16 cellular contexts compared by ENCODE assay signal in the genomic region with DNA sequence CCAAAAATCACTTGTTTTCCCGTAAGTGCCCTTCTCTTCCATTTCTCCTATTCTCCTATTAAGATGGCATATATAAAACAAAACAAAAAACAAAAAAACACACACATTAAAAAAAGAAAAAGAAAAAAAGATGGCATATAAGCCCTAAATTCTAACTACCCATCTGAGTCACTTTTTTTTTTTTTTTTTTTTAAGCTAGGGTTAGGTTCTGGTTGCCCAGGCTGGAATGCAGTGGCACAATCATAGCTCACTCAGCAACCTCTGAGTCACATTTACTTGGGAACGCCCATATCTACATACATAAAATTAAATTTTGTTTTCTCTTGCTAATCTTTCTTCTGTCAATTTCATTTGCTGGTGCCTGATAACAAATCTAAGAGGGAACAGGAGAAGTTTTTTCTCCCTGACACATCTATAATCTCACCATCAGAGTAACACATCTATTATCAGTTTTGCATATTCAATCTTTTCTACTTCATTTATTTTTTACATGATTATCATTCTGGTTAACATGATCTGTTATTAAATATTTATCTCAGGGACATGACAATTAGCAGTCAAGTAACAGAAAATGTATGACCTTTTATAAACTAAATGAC. TPM values are rescaled to one million over a fixed set of nuclear protein-coding genes. Genes with fewer than 3 reads are reported as not detected.
DNase-seq lines count a peak whose midpoint lies in the region; ATAC-seq, FAIRE-seq and TF ChIP-seq lines count a peak whose summit lies in the region.
"Had no signal": no experiment of that assay in that cellular context is flagged by ENCODE, and none has a peak within 500 bp of the region (broad histone marks: within the 10 kb centered on the region; RNA-seq: fewer than 3 reads in every experiment).

No MANE protein-coding gene starts in this region.

- no peaks in the 10 kb centered on the region for H3K36me3 Mint-ChIP-seq in activated CD4-positive, alpha-beta memory T cell treated with anti-CD3 and anti-CD28 coated beads for 36 hours

- POLR2A ChIA-PET in A549 (lab: Yijun Ruan, JAX), result no interaction called here
- POLR2A ChIA-PET in activated CD4-positive, alpha-beta memory T cell treated with anti-CD3 and anti-CD28 coated beads for 36 hours (lab: Charles Lee), result no interaction called here

- H3K4me3 Mint-ChIP-seq in activated CD4-positive, alpha-beta memory T cell treated with anti-CD3 and anti-CD28 coated beads for 36 hours, result no peak overlapping the region

- CTCF ChIA-PET in A549 (lab: Yijun Ruan, JAX), result no interaction called here
- CTCF ChIA-PET in activated CD4-positive, alpha-beta memory T cell treated with anti-CD3 and anti-CD28 coated beads for 36 hours (lab: Charles Lee), result no interaction called here

- FAIRE-seq in A549 (lab: Jason Lieb, UNC) (no peak), pancreas (lab: Jason Lieb, UNC) (no peak)

- H3K36me3 ChIP-seq in pancreas, result no peaks in the 10 kb centered on the region
- H3K36me3 ChIP-seq: left ventricle myocardium inferior, ovary had no signal

- H3K9me3 ChIP-seq in A549 (no peaks in the 10 kb centered on the region), pancreas (no peaks in the 10 kb centered on the region)
- H3K9me3 ChIP-seq: left ventricle myocardium inferior, ovary had no signal

- H3K4me1 ChIP-seq in A549 (peaks cover 15% of the 10 kb centered on the region; the same call in 2 of the 3 replicates), pancreas (no peaks in the 10 kb centered on the region)

- H3K27ac Mint-ChIP-seq in activated CD4-positive, alpha-beta memory T cell treated with anti-CD3 and anti-CD28 coated beads for 36 hours, result no peak overlapping the region

- H3K27me3 Mint-ChIP-seq in activated CD4-positive, alpha-beta memory T cell treated with anti-CD3 and anti-CD28 coated beads for 36 hours, result peaks cover 7% of the 10 kb centered on the region

- TF ChIP-seq POLR2A in A549 (IDR thresholded peaks at IDR 0.05; ENCODE audit: low read length), result no peak

- no peak for TF ChIP-seq EP300 in A549 (IDR thresholded peaks at IDR 0.05)

- H3K4me2 ChIP-seq in A549, result peak overlapping the region; percentile 46; the same call in 2 of the 3 replicates

- WGBS in A549 (ENCODE audit: missing lambda C conversion rate), result 47% methylated on average over 2 of the region's 2 CpGs
- WGBS in pancreas, 2 donors, result 76 to 83% methylated on average over 2 of the region's 2 CpGs

- TF ChIP-seq CTCF in A549 (IDR thresholded peaks at IDR 0.05) (no peak), pancreas (IDR thresholded peaks at IDR 0.05) (no peak)

- DNase-seq in A549 (ENCODE audit: low read depth in 1 of 2, low spot score in 1 of 2) (peak in 1 of 2 experiments; percentile 30), HS-27A (ENCODE audit: low read depth) (peak; percentile 42), amniotic stem cell (lab: John Stamatoyannopoulos, UW) (peak; percentile 35), glomerular visceral epithelial cell (ENCODE audit: extremely low spot score) (peak; percentile 29), pancreas (no peak), superior temporal gyrus (ENCODE audit: extremely low spot score) (no peak)
- no peak for DNase-seq in activated CD4-positive, alpha-beta memory T cell treated with anti-CD3 and anti-CD28 coated beads for 36 hours
- DNase-seq: amygdala; foreskin melanocyte; left ventricle myocardium inferior; NCI-H1694 treated with DMSO at 0.1 percent for 48 hours; ovary; stimulated activated CD4-positive, alpha-beta T cell treated with anti-CD3 and anti-CD28 coated beads, Interleukin-2, amount 100 ng/mL, for 48 hours; stimulated activated naive CD4-positive, alpha-beta T cell treated with Interleukin-2 at 50 U/mL for 16 hours; T-helper 9 cell had no signal

- H3K27ac ChIP-seq in A549 (peak overlapping the region in 1 of 2 experiments; percentile 9; a peak in 1 of 6 replicates), pancreas (no peak overlapping the region)
- H3K27ac ChIP-seq: left ventricle myocardium inferior, ovary had no signal

- H3K4me3 ChIP-seq in A549 (no peak overlapping the region), pancreas (no peak overlapping the region)
- H3K4me3 ChIP-seq: ovary had no signal

- no peaks in the 10 kb centered on the region for H3K27me3 ChIP-seq in pancreas
- H3K27me3 ChIP-seq: ovary had no signal

- H3K9me3 Mint-ChIP-seq in activated CD4-positive, alpha-beta memory T cell treated with anti-CD3 and anti-CD28 coated beads for 36 hours, result no peaks in the 10 kb centered on the region

- peak; percentile 68 to 72; a peak in 5 of 6 replicates for ATAC-seq in A549
- no peak for ATAC-seq in pancreas
- ATAC-seq in HG03432 (IDR thresholded peaks at IDR 0.05; ENCODE audit: unreplicated experiment), result no peak

- intact Hi-C loops in pancreas (cut with DNase I), result no loop called here
- intact Hi-C loops in activated CD4-positive, alpha-beta memory T cell treated with anti-CD3 and anti-CD28 coated beads for 36 hours (cut with micrococcal nuclease), result no loop called here

- peaks cover 2% of the 10 kb centered on the region for H3K4me1 Mint-ChIP-seq in activated CD4-positive, alpha-beta memory T cell treated with anti-CD3 and anti-CD28 coated beads for 36 hours (ENCODE audit: low read depth)

- no peak for TF ChIP-seq RAD21 in A549 (conservative IDR thresholded peaks at IDR 0.05 in 1 of 2, IDR thresholded peaks at IDR 0.05 in 1 of 2)

TF ChIP-seq in A549, 52 proteins besides CTCF, POLR2A, EP300 and RAD21:
- TF ChIP-seq ZC3H11A (IDR thresholded peaks at IDR 0.05) (no peak), PHF8 (IDR thresholded peaks at IDR 0.05; ENCODE audit: borderline replicate concordance, low read depth) (no peak), NR3C1 (IDR thresholded peaks at IDR 0.05) (no peak), CHD4 (IDR thresholded peaks at IDR 0.05; ENCODE audit: borderline replicate concordance) (no peak), POLR2AphosphoS2 (conservative IDR thresholded peaks at IDR 0.05; ENCODE audit: low read length) (no peak), CEBPB (IDR thresholded peaks at IDR 0.05) (0 out of 4 replicates have a peak, but pooled peaks of 1 of the 2 experiments have one; percentile 9), FOXS1 (CRISPR knock-in tag; IDR thresholded peaks at IDR 0.05) (no peak)
- TF ChIP-seq, protein P1, sequence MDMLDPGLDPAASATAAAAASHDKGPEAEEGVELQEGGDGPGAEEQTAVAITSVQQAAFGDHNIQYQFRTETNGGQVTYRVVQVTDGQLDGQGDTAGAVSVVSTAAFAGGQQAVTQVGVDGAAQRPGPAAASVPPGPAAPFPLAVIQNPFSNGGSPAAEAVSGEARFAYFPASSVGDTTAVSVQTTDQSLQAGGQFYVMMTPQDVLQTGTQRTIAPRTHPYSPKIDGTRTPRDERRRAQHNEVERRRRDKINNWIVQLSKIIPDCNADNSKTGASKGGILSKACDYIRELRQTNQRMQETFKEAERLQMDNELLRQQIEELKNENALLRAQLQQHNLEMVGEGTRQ (IDR thresholded peaks at IDR 0.05), result no peak
- TF ChIP-seq, protein P2, sequence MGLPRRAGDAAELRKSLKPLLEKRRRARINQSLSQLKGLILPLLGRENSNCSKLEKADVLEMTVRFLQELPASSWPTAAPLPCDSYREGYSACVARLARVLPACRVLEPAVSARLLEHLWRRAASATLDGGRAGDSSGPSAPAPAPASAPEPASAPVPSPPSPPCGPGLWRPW (IDR thresholded peaks at IDR 0.05), result no peak

RNA-seq across cellular contexts. Expression of a gene that starts 52.1 kb away (rescaled TPM):
- polyA plus RNA-seq in A549 (2011; rRNA removed) (839 and 1,363 TPM in 2 replicates), A549 (2017; fragmentation: RNase III; extraction: RNeasy Plus Mini Kit Qiagen cat#74134 plus additional on column Dnase treatment) (1,005 to 1,061 TPM (median 1,035 TPM) in 3 replicates), pancreas (100 to 1,000 TPM; 429 to 531 TPM)
- 930 and 1,028 TPM in 2 replicates for polyA plus RNA-seq in A549 (2012; cell fraction: cytosol; rRNA removed)
- polyA plus RNA-seq in A549 (2012; cell fraction: nucleus; rRNA removed), result 344 and 371 TPM in 2 replicates
- 463 and 573 TPM in 2 replicates for polyA minus RNA-seq in A549 (2011; rRNA and poly(A)+ RNA removed)
- total RNA-seq in pancreas, result 100 to 1,000 TPM; 390 to 817 (median 562) TPM
- 1,000 to 10,000 TPM; 1,180 to 1,194 TPM for total RNA-seq in activated CD4-positive, alpha-beta memory T cell treated with anti-CD3 and anti-CD28 coated beads for 36 hours

RNA-seq across cellular contexts. Expression of a gene that starts 52.5 kb away (rescaled TPM):
- 126 and 134 TPM in 2 replicates for polyA plus RNA-seq in A549 (2011; rRNA removed)
- polyA plus RNA-seq in A549 (2012; cell fraction: cytosol; rRNA removed), result 47.2 and 48.2 TPM in 2 replicates
- polyA plus RNA-seq in A549 (2012; cell fraction: nucleus; rRNA removed), result 32.8 and 48.6 TPM in 2 replicates
- polyA plus RNA-seq in A549 (2017; fragmentation: RNase III; extraction: RNeasy Plus Mini Kit Qiagen cat#74134 plus additional on column Dnase treatment), result 78.7 to 86.7 TPM (median 82.7 TPM) in 3 replicates
- polyA minus RNA-seq in A549 (2011; rRNA and poly(A)+ RNA removed), result 70.6 and 106 TPM in 2 replicates
- 10 to 100 TPM; 24.5 to 42.1 (median 33.5) TPM for total RNA-seq in pancreas
- polyA plus RNA-seq in pancreas, result 10 to 100 TPM in 1 of 2 donors, 1 to 10 TPM in 1; 7.3 to 15.7 TPM
- 10 to 100 TPM; 79.2 to 80.8 TPM for total RNA-seq in activated CD4-positive, alpha-beta memory T cell treated with anti-CD3 and anti-CD28 coated beads for 36 hours

Comparison
In these comparisons a context has a peak if more than half of its experiments do, and no peak if none do; other contexts are left out.
1. ATAC-seq: peak in A549 (2 of 2); none in pancreas (0 of 4) and HG03432 (single experiment).
2. DNase-seq: peak in HS-27A (single experiment), amniotic stem cell (single experiment) and glomerular visceral epithelial cell (single experiment); none in pancreas (0 of 6), superior temporal gyrus (single experiment) and activated CD4-positive, alpha-beta memory T cell treated with anti-CD3 and anti-CD28 coated beads for 36 hours (single experiment).